In genomic region chr2:9709539-9710285, GRCh38 we compare ENCODE assay signal across 17 cellular contexts.
DNase-seq lines count a peak whose midpoint lies in the region; ATAC-seq and TF ChIP-seq lines count a peak whose summit lies in the region.
"Had no signal": no experiment of that assay in that cellular context is flagged by ENCODE, and none has a peak within 500 bp of the region (broad histone marks: within the 10 kb centered on the region; RNA-seq: fewer than 3 reads in every experiment).

No MANE protein-coding gene starts in this region.

- POLR2A ChIA-PET in activated CD4-positive, alpha-beta T cell treated with anti-CD3 and anti-CD28 coated beads, Interleukin-2, amount 10 ng/mL, durations not matched to agents 7 days and 5 days (lab: Charles Lee): no interaction called here

- H3K4me1 Mint-ChIP-seq in activated CD4-positive, alpha-beta T cell treated with anti-CD3 and anti-CD28 coated beads, Interleukin-2, amount 10 ng/mL, durations not matched to agents 7 days and 5 days: peaks cover 50% of the 10 kb centered on the region
- peaks cover 6 to 46% (median 25%) of the 10 kb centered on the region in 4 donors for H3K4me1 Mint-ChIP-seq in CD4-positive, CD25-positive, alpha-beta regulatory T cell
- H3K4me1 Mint-ChIP-seq in effector memory CD8-positive, alpha-beta T cell (ENCODE audit: low read depth in 2 of 2): peaks cover 26 to 35% of the 10 kb centered on the region in 2 donors
- H3K4me1 Mint-ChIP-seq: nephron had no signal

- no peaks in the 10 kb centered on the region for H3K27me3 ChIP-seq in CD4-positive, CD25-positive, alpha-beta regulatory T cell (ENCODE audit: control insufficient read depth, insufficient read depth, low read length)
- H3K27me3 ChIP-seq in SJCRH30: no peaks in the 10 kb centered on the region
- no peaks in the 10 kb centered on the region for H3K27me3 ChIP-seq in left ventricle myocardium inferior (ENCODE audit: low read depth)
- H3K27me3 ChIP-seq in MM.1S (replicated peaks; ENCODE audit: insufficient read depth, low read length): no peaks in the 10 kb centered on the region
- H3K27me3 ChIP-seq: ascending aorta, suprapubic skin had no signal

- peak overlapping the region; percentile 70 for H3K27ac ChIP-seq in CD4-positive, CD25-positive, alpha-beta regulatory T cell (ENCODE audit: insufficient read depth, low read length, poor library complexity, severe bottlenecking)
- H3K27ac ChIP-seq in SJCRH30 (peak overlapping the region; percentile 13; the same call in 1 of the 2 replicates), left ventricle myocardium inferior (replicated peaks) (no peak overlapping the region), MM.1S (ENCODE audit: low read length) (no peak overlapping the region)
- H3K27ac ChIP-seq: ascending aorta, suprapubic skin had no signal

- no peak for DNase-seq in activated CD4-positive, alpha-beta T cell treated with anti-CD3 and anti-CD28 coated beads, Interleukin-2, amount 10 ng/mL, durations not matched to agents 7 days and 5 days
- DNase-seq in activated CD4-positive, alpha-beta T cell treated with anti-CD3 and anti-CD28 coated beads for 4 hours: no peak
- DNase-seq in CD4-positive, CD25-positive, alpha-beta regulatory T cell: no peak
- DNase-seq in SJCRH30 (no peak), NCI-H82 (lab: John Stamatoyannopoulos, UW) (no peak), left ventricle myocardium inferior (no peak), MM.1S (no peak)
- DNase-seq in effector memory CD8-positive, alpha-beta T cell: no peak
- DNase-seq: activated gamma-delta T cell treated with Interleukin-2 at 50 U/mL for 16 hours, cerebellar nuclear complex, left colon, NCI-H1694 treated with DMSO at 0.1 percent for 48 hours, NCI-H446 had no signal

- intact Hi-C loops in left ventricle myocardium inferior (cut with micrococcal nuclease): no loop called here

- no peak overlapping the region for H2AFZ ChIP-seq in MM.1S (ENCODE audit: low read length)

- CTCF ChIA-PET in activated CD4-positive, alpha-beta T cell treated with anti-CD3 and anti-CD28 coated beads, Interleukin-2, amount 10 ng/mL, durations not matched to agents 7 days and 5 days (lab: Charles Lee): interaction anchor here (0.7 to 1.6 kb wide), 5 partner anchors 11 to 155 kb away, joined by 3 to 9 read pairs (median 3); partner anchors contain the start of gene ADAM17

- H3K4me3 Mint-ChIP-seq in activated CD4-positive, alpha-beta T cell treated with anti-CD3 and anti-CD28 coated beads, Interleukin-2, amount 10 ng/mL, durations not matched to agents 7 days and 5 days: no peak overlapping the region
- peak overlapping the region in 3 of 4 donors; percentile 4 to 29 (median 17) for H3K4me3 Mint-ChIP-seq in CD4-positive, CD25-positive, alpha-beta regulatory T cell
- H3K4me3 Mint-ChIP-seq in effector memory CD8-positive, alpha-beta T cell: peak overlapping the region in 1 of 2 donors; percentile 44
- H3K4me3 Mint-ChIP-seq: nephron had no signal

- H3K79me2 ChIP-seq in MM.1S (ENCODE audit: low read length): no peaks in the 10 kb centered on the region

- no peak overlapping the region for H3K4me3 ChIP-seq in CD4-positive, CD25-positive, alpha-beta regulatory T cell (ENCODE audit: low read depth, low read length)
- H3K4me3 ChIP-seq in SJCRH30: no peak overlapping the region
- H3K4me3 ChIP-seq in left ventricle myocardium inferior: no peak overlapping the region
- no peak overlapping the region for H3K4me3 ChIP-seq in MM.1S (ENCODE audit: low read length)
- H3K4me3 ChIP-seq: ascending aorta, suprapubic skin had no signal

- H4K20me1 ChIP-seq in MM.1S (ENCODE audit: insufficient read depth, low read length): no peaks in the 10 kb centered on the region

- peaks cover 1% of the 10 kb centered on the region for H3K36me3 Mint-ChIP-seq in activated CD4-positive, alpha-beta T cell treated with anti-CD3 and anti-CD28 coated beads, Interleukin-2, amount 10 ng/mL, durations not matched to agents 7 days and 5 days (ENCODE audit: low read depth)
- H3K36me3 Mint-ChIP-seq in CD4-positive, CD25-positive, alpha-beta regulatory T cell: no peaks in the 10 kb centered on the region
- no peaks in the 10 kb centered on the region for H3K36me3 Mint-ChIP-seq in effector memory CD8-positive, alpha-beta T cell (ENCODE audit: insufficient read depth)

- no peaks in the 10 kb centered on the region for H3K9me3 ChIP-seq in CD4-positive, CD25-positive, alpha-beta regulatory T cell (ENCODE audit: control insufficient read depth in 2 of 2, low read length in 2 of 2)
- H3K9me3 ChIP-seq in SJCRH30 (replicated peaks) (no peaks in the 10 kb centered on the region), left ventricle myocardium inferior (replicated peaks) (no peaks in the 10 kb centered on the region), MM.1S (replicated peaks; ENCODE audit: insufficient read depth, low read length) (no peaks in the 10 kb centered on the region)
- H3K9me3 ChIP-seq: ascending aorta, suprapubic skin had no signal

- no peaks in the 10 kb centered on the region for H3F3A ChIP-seq in MM.1S (ENCODE audit: insufficient read depth, low read length)

- no peak for ATAC-seq in CD4-positive, CD25-positive, alpha-beta regulatory T cell (ENCODE audit: low read depth in 2 of 2)
- no peak for ATAC-seq in effector memory CD8-positive, alpha-beta T cell (replicated peaks)
- ATAC-seq: left colon, SK-N-SH treated with all-trans-retinoic acid at 6 μM for 48 hours had no signal

- TF ChIP-seq CTCF in left ventricle myocardium inferior (IDR thresholded peaks at IDR 0.05; ENCODE audit: borderline replicate concordance): no peak
- TF ChIP-seq CTCF in MM.1S (IDR thresholded peaks at IDR 0.05; ENCODE audit: low read length): no peak

- no peaks in the 10 kb centered on the region for H3K36me3 ChIP-seq in CD4-positive, CD25-positive, alpha-beta regulatory T cell (ENCODE audit: control insufficient read depth, insufficient read depth, low read length)
- H3K36me3 ChIP-seq in SJCRH30: no peaks in the 10 kb centered on the region
- H3K36me3 ChIP-seq in left ventricle myocardium inferior: no peaks in the 10 kb centered on the region
- H3K36me3 ChIP-seq in MM.1S (replicated peaks; ENCODE audit: insufficient read depth, low read length): no peaks in the 10 kb centered on the region
- H3K36me3 ChIP-seq: ascending aorta, suprapubic skin had no signal

- H3K27ac Mint-ChIP-seq in activated CD4-positive, alpha-beta T cell treated with anti-CD3 and anti-CD28 coated beads, Interleukin-2, amount 10 ng/mL, durations not matched to agents 7 days and 5 days: peak overlapping the region; percentile 47
- H3K27ac Mint-ChIP-seq in CD4-positive, CD25-positive, alpha-beta regulatory T cell: peak overlapping the region in 2 of 3 donors; percentile 91 to 95
- H3K27ac Mint-ChIP-seq in effector memory CD8-positive, alpha-beta T cell: peak overlapping the region; percentile 81 to 91
- H3K27ac Mint-ChIP-seq: nephron had no signal

- no peak overlapping the region for H3K4me2 ChIP-seq in MM.1S (ENCODE audit: low read depth, low read length)

- H3K9me3 Mint-ChIP-seq in activated CD4-positive, alpha-beta T cell treated with anti-CD3 and anti-CD28 coated beads, Interleukin-2, amount 10 ng/mL, durations not matched to agents 7 days and 5 days: no peaks in the 10 kb centered on the region
- H3K9me3 Mint-ChIP-seq in CD4-positive, CD25-positive, alpha-beta regulatory T cell: no peaks in the 10 kb centered on the region
- no peaks in the 10 kb centered on the region for H3K9me3 Mint-ChIP-seq in effector memory CD8-positive, alpha-beta T cell

- H3K9me2 ChIP-seq in MM.1S (replicated peaks; ENCODE audit: insufficient read depth, low read length): no peaks in the 10 kb centered on the region

- no peak overlapping the region for H3K9ac ChIP-seq in MM.1S (ENCODE audit: low read length)

- H3K27me3 Mint-ChIP-seq in activated CD4-positive, alpha-beta T cell treated with anti-CD3 and anti-CD28 coated beads, Interleukin-2, amount 10 ng/mL, durations not matched to agents 7 days and 5 days: no peaks in the 10 kb centered on the region
- H3K27me3 Mint-ChIP-seq in CD4-positive, CD25-positive, alpha-beta regulatory T cell: no peaks in the 10 kb centered on the region
- no peaks in the 10 kb centered on the region for H3K27me3 Mint-ChIP-seq in effector memory CD8-positive, alpha-beta T cell

- H3K4me1 ChIP-seq in CD4-positive, CD25-positive, alpha-beta regulatory T cell (ENCODE audit: control insufficient read depth, insufficient read depth, low read length, poor library complexity, severe bottlenecking): peaks cover 32% of the 10 kb centered on the region
- H3K4me1 ChIP-seq in SJCRH30 (peaks cover 8% of the 10 kb centered on the region), left ventricle myocardium inferior (no peaks in the 10 kb centered on the region), MM.1S (ENCODE audit: low read length) (no peaks in the 10 kb centered on the region)
- H3K4me1 ChIP-seq: ascending aorta had no signal

Comparison
In these comparisons a context has a peak if more than half of its experiments do, and no peak if none do; other contexts are left out.
1. H3K27ac ChIP-seq: peak in CD4-positive, CD25-positive, alpha-beta regulatory T cell (single experiment) and SJCRH30 (single experiment); none in left ventricle myocardium inferior (single experiment) and MM.1S (single experiment).
2. Peak in every context shown above with its lines, with median percentiles within 50 percentile points of each other: H3K27ac Mint-ChIP-seq.